ENCODE assay signal across 23 cellular contexts in the genomic region with DNA sequence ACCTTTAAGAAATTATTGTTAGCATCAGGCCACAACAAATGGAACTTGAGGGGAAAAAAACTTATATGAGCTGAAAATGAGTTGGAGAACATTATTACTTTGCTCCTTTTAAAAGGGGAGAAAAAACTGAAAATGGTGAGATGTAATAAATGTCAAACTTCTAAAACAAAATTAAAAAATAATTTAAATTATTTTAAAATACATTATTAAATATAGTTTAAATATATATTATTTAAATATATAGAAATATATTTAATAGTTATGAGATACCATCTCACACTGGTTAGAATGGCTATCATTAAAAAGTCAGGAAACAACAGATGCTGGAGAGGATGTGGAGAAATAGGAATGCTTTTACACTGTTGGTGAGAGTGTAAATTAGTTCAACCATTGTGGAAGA. TPM values are rescaled to one million over a fixed set of nuclear protein-coding genes. Genes with fewer than 3 reads are reported as not detected.
DNase-seq lines count a peak whose midpoint lies in the region; ATAC-seq, FAIRE-seq and TF ChIP-seq lines count a peak whose summit lies in the region.
"Had no signal": no experiment of that assay in that cellular context is flagged by ENCODE, and none has a peak within 500 bp of the region (broad histone marks: within the 10 kb centered on the region; RNA-seq: fewer than 3 reads in every experiment).

No MANE protein-coding gene starts in this region.

- ATAC-seq in HG03571 (IDR thresholded peaks at IDR 0.05; ENCODE audit: unreplicated experiment): no peak
- ATAC-seq in activated T-cell treated with anti-CD3 and anti-CD28 coated beads, Interleukin-2, amount 50 U/mL, for 72 hours (replicated peaks in 1 of 2): no peak
- no peak for ATAC-seq in GM18907 (IDR thresholded peaks at IDR 0.05; ENCODE audit: unreplicated experiment)

- H3K9me2 ChIP-seq in Karpas-422 (replicated peaks; ENCODE audit: insufficient read depth, low read length): no peaks in the 10 kb centered on the region

- H3K9me3 Mint-ChIP-seq in endodermal cell: peaks cover 68% of the 10 kb centered on the region
- peaks cover 3% of the 10 kb centered on the region in 2 donors for H3K9me3 Mint-ChIP-seq in activated T-cell treated with anti-CD3 and anti-CD28 coated beads, Interleukin-2, amount 50 U/mL, for 72 hours

- H3K27ac ChIP-seq in Karpas-422 (ENCODE audit: low read length) (peak overlapping the region; percentile 99), endodermal cell (ENCODE audit: low read depth, low read length) (no peak overlapping the region)
- H3K27ac ChIP-seq: BLaER1 had no signal

- H3K4me3 Mint-ChIP-seq in endodermal cell: no peak overlapping the region
- H3K4me3 Mint-ChIP-seq in activated T-cell treated with anti-CD3 and anti-CD28 coated beads, Interleukin-2, amount 50 U/mL, for 72 hours: no peak overlapping the region
- H3K4me3 Mint-ChIP-seq: CD14-positive monocyte; CD4-positive, alpha-beta memory T cell; CD4-positive, CD25-positive, alpha-beta regulatory T cell; CD8-positive, alpha-beta memory T cell had no signal

- H3K36me3 ChIP-seq in Karpas-422 (ENCODE audit: insufficient read depth, low read length) (peaks cover 23% of the 10 kb centered on the region), endodermal cell (ENCODE audit: control insufficient read depth, insufficient read depth, low read length) (peaks cover 34% of the 10 kb centered on the region)
- H3K36me3 ChIP-seq: BE2C had no signal

- peaks cover 14% of the 10 kb centered on the region for H3K4me1 Mint-ChIP-seq in endodermal cell
- H3K4me1 Mint-ChIP-seq in activated T-cell treated with anti-CD3 and anti-CD28 coated beads, Interleukin-2, amount 50 U/mL, for 72 hours (ENCODE audit: low read depth): peaks cover 3% of the 10 kb centered on the region
- H3K4me1 Mint-ChIP-seq: CD14-positive monocyte had no signal

- H4K20me1 ChIP-seq in Karpas-422 (ENCODE audit: insufficient read depth, low read depth, low read length): no peaks in the 10 kb centered on the region

- no peak overlapping the region for H2AFZ ChIP-seq in Karpas-422 (ENCODE audit: low read length)

- TF ChIP-seq CTCF in endodermal cell (conservative IDR thresholded peaks at IDR 0.05): no peak

- H3K9me3 ChIP-seq in Karpas-422 (ENCODE audit: low read length) (peaks cover 3% of the 10 kb centered on the region; the same call in 1 of the 2 replicates), endodermal cell (ENCODE audit: control insufficient read depth, low read length) (peaks cover 67% of the 10 kb centered on the region)
- H3K9me3 ChIP-seq: BE2C, Caco-2 had no signal

- peak overlapping the region; percentile 62 for H3K4me2 ChIP-seq in Karpas-422 (ENCODE audit: low read depth, low read length, poor library complexity, severe bottlenecking)
- H3K4me2 ChIP-seq: BLaER1 had no signal

- peaks cover 21% of the 10 kb centered on the region for H3K4me1 ChIP-seq in Karpas-422 (ENCODE audit: low read length)
- H3K4me1 ChIP-seq in endodermal cell (ENCODE audit: control insufficient read depth, insufficient read depth, low read length): peaks cover 3% of the 10 kb centered on the region
- H3K4me1 ChIP-seq: BE2C, BLaER1 had no signal

- FAIRE-seq in TTC549 (lab: Jason Lieb, UNC): peak; percentile 68
- FAIRE-seq: A204.1, D721Med, GM12891 had no signal

- no peak overlapping the region for H3K27ac Mint-ChIP-seq in endodermal cell
- no peak overlapping the region for H3K27ac Mint-ChIP-seq in activated T-cell treated with anti-CD3 and anti-CD28 coated beads, Interleukin-2, amount 50 U/mL, for 72 hours
- H3K27ac Mint-ChIP-seq: CD14-positive monocyte; CD4-positive, alpha-beta memory T cell; CD4-positive, CD25-positive, alpha-beta regulatory T cell; CD8-positive, alpha-beta memory T cell had no signal

- H3K27me3 ChIP-seq in Karpas-422 (ENCODE audit: low read length) (no peaks in the 10 kb centered on the region), endodermal cell (ENCODE audit: control insufficient read depth, insufficient read depth, low read length, poor library complexity, severe bottlenecking) (no peaks in the 10 kb centered on the region)
- H3K27me3 ChIP-seq: BE2C, BLaER1 had no signal

- DNase-seq in Karpas-422 (no peak), endodermal cell (no peak), COLO829 (ENCODE audit: low spot score) (no peak)
- no peak for DNase-seq in activated T-cell treated with anti-CD3 and anti-CD28 coated beads, Interleukin-2, amount 50 U/mL, for 72 hours
- DNase-seq: 8988T; ACHN; BE2C; C1 segment of cervical spinal cord; Caco-2; Calu3; CD4-positive, alpha-beta memory T cell; CD4-positive, CD25-positive, alpha-beta regulatory T cell; CD8-positive, alpha-beta memory T cell; DMS79 treated with DMSO at 0.1 percent for 48 hours; GDM1 had no signal

- no peaks in the 10 kb centered on the region for H3K27me3 Mint-ChIP-seq in endodermal cell (ENCODE audit: insufficient read depth)
- H3K27me3 Mint-ChIP-seq in activated T-cell treated with anti-CD3 and anti-CD28 coated beads, Interleukin-2, amount 50 U/mL, for 72 hours (ENCODE audit: low read depth): no peaks in the 10 kb centered on the region
- H3K27me3 Mint-ChIP-seq: CD4-positive, alpha-beta memory T cell; CD4-positive, CD25-positive, alpha-beta regulatory T cell; CD8-positive, alpha-beta memory T cell had no signal

- H3K4me3 ChIP-seq in Karpas-422 (ENCODE audit: low read length) (no peak overlapping the region), endodermal cell (ENCODE audit: low read length) (peak overlapping the region; percentile 44)
- H3K4me3 ChIP-seq: BLaER1 had no signal

- peaks cover 76% of the 10 kb centered on the region for H3K79me2 ChIP-seq in Karpas-422 (ENCODE audit: low read length)

- H3K36me3 Mint-ChIP-seq in endodermal cell (ENCODE audit: low read depth): peaks cover 58% of the 10 kb centered on the region
- peaks cover 7 to 15% of the 10 kb centered on the region in 2 donors for H3K36me3 Mint-ChIP-seq in activated T-cell treated with anti-CD3 and anti-CD28 coated beads, Interleukin-2, amount 50 U/mL, for 72 hours (ENCODE audit: insufficient read depth in 2 of 2)

- peak overlapping the region; percentile 49 for H3K9ac ChIP-seq in Karpas-422 (ENCODE audit: low read length)
- no peak overlapping the region for H3K9ac ChIP-seq in endodermal cell (ENCODE audit: extremely low read depth, low read length, poor library complexity, severe bottlenecking)
- H3K9ac ChIP-seq: BLaER1 had no signal

RNA-seq across cellular contexts. Expression of a gene that starts 28.9 kb away (rescaled TPM):
- total RNA-seq in Karpas-422 (2014; rRNA removed; shearing (Covaris generic); ENCODE audit: low replicate concordance): 36.4 and 72.0 TPM in 2 replicates
- 10 to 100 TPM; 16.2 to 26.0 TPM for total RNA-seq in endodermal cell
- 23.4 TPM for polyA plus RNA-seq in endodermal cell (2013, experiment 1 of 2)
- 22.4 TPM for polyA plus RNA-seq in endodermal cell (2013, experiment 2 of 2)
- total RNA-seq in activated T-cell treated with anti-CD3 and anti-CD28 coated beads, Interleukin-2, amount 50 U/mL, for 72 hours: 10 to 100 TPM; 32.3 to 43.8 TPM
